15 cellular contexts compared by ENCODE assay signal in the genomic region with DNA sequence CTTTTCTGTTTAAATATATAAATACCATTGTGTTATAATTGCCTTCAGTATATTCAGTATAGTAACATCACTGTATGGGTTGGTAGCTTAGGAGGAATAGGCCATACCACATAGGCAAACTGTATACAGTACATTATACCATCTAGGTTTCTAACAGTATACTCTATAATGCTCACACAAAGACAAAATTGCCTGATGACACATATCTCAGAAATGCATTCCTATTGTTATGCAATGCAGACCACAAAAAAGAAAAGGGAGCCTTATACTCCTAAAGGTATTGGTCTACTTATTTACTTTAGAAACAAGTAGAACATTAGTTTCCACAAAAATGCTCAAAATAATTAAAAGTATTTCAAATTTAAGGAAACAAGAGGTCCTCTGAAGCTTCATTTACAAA. TPM values are rescaled to one million over a fixed set of nuclear protein-coding genes. Genes with fewer than 3 reads are reported as not detected.
DNase-seq lines count a peak whose midpoint lies in the region; ATAC-seq and TF ChIP-seq lines count a peak whose summit lies in the region.
"Had no signal": no experiment of that assay in that cellular context is flagged by ENCODE, and none has a peak within 500 bp of the region (broad histone marks: within the 10 kb centered on the region; RNA-seq: fewer than 3 reads in every experiment).

No MANE protein-coding gene starts in this region.

- no peak overlapping the region for H2BK120ac ChIP-seq in trophoblast cell (ENCODE audit: insufficient read depth, low read length, poor library complexity)

- H3K79me1 ChIP-seq in trophoblast cell (ENCODE audit: low read length), result no peaks in the 10 kb centered on the region

- H3K4me1 ChIP-seq in trophoblast cell (ENCODE audit: control insufficient read depth in 1 of 2, insufficient read depth in 2 of 2, low read length in 2 of 2) (no peaks in the 10 kb centered on the region), upper lobe of right lung (no peaks in the 10 kb centered on the region)

- no peak overlapping the region for H3K23ac ChIP-seq in trophoblast cell (ENCODE audit: low read length)

- H3K4me2 ChIP-seq in trophoblast cell (ENCODE audit: low read length), result no peak overlapping the region

- H2BK12ac ChIP-seq in trophoblast cell (ENCODE audit: low read length), result no peak overlapping the region

- H3K4me3 ChIP-seq in trophoblast cell (ENCODE audit: low read depth, low read length) (no peak overlapping the region), upper lobe of right lung (no peak overlapping the region)
- H3K4me3 ChIP-seq: thyroid gland had no signal

- no peak overlapping the region for H2AFZ ChIP-seq in trophoblast cell (ENCODE audit: insufficient read depth, low read length, poor library complexity)

- H3K9ac ChIP-seq in trophoblast cell (ENCODE audit: low read length), result no peak overlapping the region

- no peak for TF ChIP-seq CTCF in upper lobe of right lung (IDR thresholded peaks at IDR 0.05)

- intact Hi-C loops in upper lobe of right lung (cut with DNase I), result no loop called here

- H3K9me3 ChIP-seq in trophoblast cell (ENCODE audit: insufficient read depth, low read depth, low read length), result no peaks in the 10 kb centered on the region
- no peaks in the 10 kb centered on the region for H3K9me3 ChIP-seq in upper lobe of right lung
- H3K9me3 ChIP-seq: thyroid gland had no signal

- DNase-seq in HCEC 1CT (peak; percentile 50), RPMI7951 (ENCODE audit: low read depth) (peak; percentile 60), epithelial cell of prostate (ENCODE audit: low read depth, low spot score) (no peak), trophoblast cell (peak; percentile 3 to 85), upper lobe of right lung (no peak)
- DNase-seq: activated CD8-positive, alpha-beta memory T cell treated with anti-CD3 and anti-CD28 coated beads, Interleukin-2, amount 50 U/mL, for 4 hours; effector memory CD4-positive, alpha-beta T cell; hippocampal formation; MM.1S; NCI-H446 treated with DMSO at 0.1 percent for 48 hours; nucleus accumbens; thyroid gland had no signal

- no peaks in the 10 kb centered on the region for H3K79me2 ChIP-seq in trophoblast cell (ENCODE audit: control insufficient read depth, insufficient read depth, low read length, poor library complexity)

- ATAC-seq in GM21825 (IDR thresholded peaks at IDR 0.05; ENCODE audit: unreplicated experiment), result no peak
- ATAC-seq in upper lobe of right lung, result no peak
- no peak for ATAC-seq in HG03439 (IDR thresholded peaks at IDR 0.05; ENCODE audit: unreplicated experiment)
- no peak for ATAC-seq in HG02840 (IDR thresholded peaks at IDR 0.05; ENCODE audit: low FRiP score, unreplicated experiment)

- no peak overlapping the region for H3K18ac ChIP-seq in trophoblast cell (ENCODE audit: low read length)

- no peaks in the 10 kb centered on the region for H3K27me3 ChIP-seq in trophoblast cell (ENCODE audit: insufficient read depth, low read length)
- no peaks in the 10 kb centered on the region for H3K27me3 ChIP-seq in upper lobe of right lung
- H3K27me3 ChIP-seq: thyroid gland had no signal

- H3K36me3 ChIP-seq in trophoblast cell (ENCODE audit: control insufficient read depth in 1 of 2, insufficient read depth in 2 of 2, low read length in 2 of 2) (peaks cover 27 to 28% of the 10 kb centered on the region in 2 experiments), upper lobe of right lung (peaks cover 88% of the 10 kb centered on the region)

- no peak overlapping the region for H4K12ac ChIP-seq in trophoblast cell (ENCODE audit: low read depth, low read length)

- H4K91ac ChIP-seq in trophoblast cell (ENCODE audit: low read depth, low read length), result no peak overlapping the region

- no peak overlapping the region for H2AK5ac ChIP-seq in trophoblast cell (ENCODE audit: low read length)

- no peak overlapping the region for H4K8ac ChIP-seq in trophoblast cell (ENCODE audit: low read depth, low read length)

- H3K27ac ChIP-seq in epithelial cell of prostate (peak overlapping the region; percentile 21), trophoblast cell (ENCODE audit: low read depth, low read length) (no peak overlapping the region), upper lobe of right lung (no peak overlapping the region)
- H3K27ac ChIP-seq: thyroid gland had no signal

- H3K14ac ChIP-seq in trophoblast cell (ENCODE audit: low read length), result no peak overlapping the region

- H2BK5ac ChIP-seq in trophoblast cell (ENCODE audit: low read depth, low read length, poor library complexity), result no peak overlapping the region

- no peak overlapping the region for H3K4ac ChIP-seq in trophoblast cell (ENCODE audit: low read depth, low read length)

RNA-seq across cellular contexts. Expression of a gene that starts 47.9 kb away (rescaled TPM):
- 7.7 and 9.1 TPM in 2 replicates for total RNA-seq in RPMI7951 (2014; rRNA removed; shearing (Covaris generic))
- polyA plus RNA-seq in trophoblast cell (2013), result 8.3 and 8.4 TPM in 2 replicates
- total RNA-seq in upper lobe of right lung, result 22.0 TPM

Comparison
In these comparisons a context has a peak if more than half of its experiments do, and no peak if none do; other contexts are left out.
1. DNase-seq: peak in HCEC 1CT (single experiment), RPMI7951 (single experiment) and trophoblast cell (2 of 2); none in epithelial cell of prostate (single experiment) and upper lobe of right lung (single experiment).